ENCODE assay signal across 8 cellular contexts in the genomic region with DNA sequence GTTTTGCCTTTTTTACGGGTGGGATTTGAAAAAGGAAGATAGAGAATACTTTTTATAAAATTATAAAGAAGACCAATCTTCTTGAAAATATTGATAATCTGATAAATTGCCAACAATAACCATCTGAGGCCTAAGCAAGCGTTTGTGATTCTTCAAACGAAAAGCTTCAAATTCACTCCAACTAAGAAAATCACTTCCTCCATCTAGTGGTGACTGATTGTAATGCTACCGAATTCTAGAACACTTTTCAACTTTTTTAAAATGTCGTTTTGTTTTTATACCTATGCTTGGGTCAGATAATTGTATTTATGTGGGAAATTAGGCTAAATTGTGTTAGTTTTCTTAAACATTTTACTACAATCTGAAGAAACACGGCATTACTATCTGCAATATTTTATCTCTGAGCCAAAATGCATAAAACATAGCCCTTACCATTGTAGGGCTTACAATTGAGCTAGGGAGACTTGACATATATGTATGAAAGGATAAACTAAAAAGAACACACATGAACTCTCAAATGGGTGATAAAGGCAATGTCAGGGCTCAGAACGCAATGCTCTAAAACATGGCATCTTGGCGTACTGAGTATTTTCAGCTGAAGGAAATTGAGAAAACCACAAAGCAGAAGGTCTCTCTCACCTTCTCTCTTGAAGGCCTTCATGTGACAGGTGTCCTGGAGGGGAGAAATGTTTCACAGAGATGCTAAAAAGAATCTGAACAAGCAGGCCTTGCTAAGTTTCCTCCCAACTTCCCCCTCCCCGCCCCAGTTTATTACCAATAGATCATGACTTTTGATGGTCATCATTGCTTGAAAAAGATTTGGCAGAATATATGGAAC. TPM values are rescaled to one million over a fixed set of nuclear protein-coding genes. Genes with fewer than 3 reads are reported as not detected.
DNase-seq lines count a peak whose midpoint lies in the region; ATAC-seq and TF ChIP-seq lines count a peak whose summit lies in the region.

No MANE protein-coding gene starts in this region.

- DNase-seq in DMS53 treated with DMSO at 0.1 percent for 48 hours (lab: John Stamatoyannopoulos, UW; ENCODE audit: unreplicated experiment) (peak; percentile 47), LNCaP clone FGC (ENCODE audit: low read depth) (peak; percentile 25), RWPE2 (ENCODE audit: low spot score) (no peak), esophagus muscularis mucosa (ENCODE audit: extremely low spot score) (no peak), progenitor cell of endocrine pancreas (ENCODE audit: low spot score, unreplicated experiment) (no peak), aorta (no peak)
- DNase-seq in activated CD4-positive, alpha-beta memory T cell treated with anti-CD3 and anti-CD28 coated beads, Interleukin-2, amount 10 ng/mL, durations not matched to agents 7 days and 5 days = no peak

- POLR2A ChIA-PET in activated CD4-positive, alpha-beta memory T cell treated with anti-CD3 and anti-CD28 coated beads, Interleukin-2, amount 10 ng/mL, durations not matched to agents 7 days and 5 days (lab: Charles Lee) = no interaction called here

- H3K4me3 Mint-ChIP-seq in progenitor cell of endocrine pancreas (ENCODE audit: low read depth) = no peak overlapping the region
- no peak overlapping the region for H3K4me3 Mint-ChIP-seq in activated CD4-positive, alpha-beta memory T cell treated with anti-CD3 and anti-CD28 coated beads, Interleukin-2, amount 10 ng/mL, durations not matched to agents 7 days and 5 days

- no peaks in the 10 kb centered on the region for H3K27me3 Mint-ChIP-seq in progenitor cell of endocrine pancreas
- no peaks in the 10 kb centered on the region for H3K27me3 Mint-ChIP-seq in activated CD4-positive, alpha-beta memory T cell treated with anti-CD3 and anti-CD28 coated beads, Interleukin-2, amount 10 ng/mL, durations not matched to agents 7 days and 5 days

- no peaks in the 10 kb centered on the region for H3K9me3 Mint-ChIP-seq in progenitor cell of endocrine pancreas (ENCODE audit: low read depth)
- H3K9me3 Mint-ChIP-seq in activated CD4-positive, alpha-beta memory T cell treated with anti-CD3 and anti-CD28 coated beads, Interleukin-2, amount 10 ng/mL, durations not matched to agents 7 days and 5 days = no peaks in the 10 kb centered on the region

- no peaks in the 10 kb centered on the region for H3K9me3 ChIP-seq in RWPE2 (ENCODE audit: severe bottlenecking)
- no peaks in the 10 kb centered on the region for H3K9me3 ChIP-seq in esophagus muscularis mucosa
- H3K9me3 ChIP-seq in aorta (ENCODE audit: control insufficient read depth, low read length) = no peaks in the 10 kb centered on the region

- CTCF ChIA-PET in activated CD4-positive, alpha-beta memory T cell treated with anti-CD3 and anti-CD28 coated beads, Interleukin-2, amount 10 ng/mL, durations not matched to agents 7 days and 5 days (lab: Charles Lee) = interaction anchor here (0.8 to 3.9 kb wide), 7 partner anchors 9 to 251 kb away, joined by 3 to 25 read pairs (median 4); no protein-coding TSS in a partner anchor

- no peaks in the 10 kb centered on the region for H3K27me3 ChIP-seq in RWPE2 (ENCODE audit: insufficient read depth, poor library complexity, severe bottlenecking)
- no peaks in the 10 kb centered on the region for H3K27me3 ChIP-seq in esophagus muscularis mucosa
- H3K27me3 ChIP-seq in aorta (ENCODE audit: control insufficient read depth in 1 of 2, insufficient read depth in 2 of 2, low read length in 1 of 2) = no peaks in the 10 kb centered on the region

- no peaks in the 10 kb centered on the region for H3K4me1 Mint-ChIP-seq in progenitor cell of endocrine pancreas (ENCODE audit: low read depth)
- H3K4me1 Mint-ChIP-seq in activated CD4-positive, alpha-beta memory T cell treated with anti-CD3 and anti-CD28 coated beads, Interleukin-2, amount 10 ng/mL, durations not matched to agents 7 days and 5 days = peaks cover 6% of the 10 kb centered on the region

- ATAC-seq in GM19438 (IDR thresholded peaks at IDR 0.05; ENCODE audit: low read depth, unreplicated experiment) (peak; percentile 58), RWPE2 (ENCODE audit: low read depth) (0 out of 3 replicates have a peak, but pooled peaks have one; percentile 29), aorta (ENCODE audit: low FRiP score) (no peak)

- H3K36me3 Mint-ChIP-seq in progenitor cell of endocrine pancreas (ENCODE audit: insufficient read depth) = no peaks in the 10 kb centered on the region
- H3K36me3 Mint-ChIP-seq in activated CD4-positive, alpha-beta memory T cell treated with anti-CD3 and anti-CD28 coated beads, Interleukin-2, amount 10 ng/mL, durations not matched to agents 7 days and 5 days (ENCODE audit: low read depth) = no peaks in the 10 kb centered on the region

- H3K4me3 ChIP-seq in LNCaP clone FGC (ENCODE audit: low read depth, low read length) = no peak overlapping the region
- H3K4me3 ChIP-seq in RWPE2 (ENCODE audit: severe bottlenecking) = no peak overlapping the region
- no peak overlapping the region for H3K4me3 ChIP-seq in esophagus muscularis mucosa
- H3K4me3 ChIP-seq in aorta (ENCODE audit: low read length in 2 of 2) = no peak overlapping the region

- no peak overlapping the region for H3K27ac ChIP-seq in RWPE2 (ENCODE audit: poor library complexity, severe bottlenecking)
- no peak overlapping the region for H3K27ac ChIP-seq in esophagus muscularis mucosa (replicated peaks in 1 of 4)
- no peak overlapping the region for H3K27ac ChIP-seq in aorta (ENCODE audit: low read depth in 1 of 2, low read length in 2 of 2)

- H3K36me3 ChIP-seq in RWPE2 (ENCODE audit: low read depth) (no peaks in the 10 kb centered on the region), esophagus muscularis mucosa (no peaks in the 10 kb centered on the region), aorta (ENCODE audit: control insufficient read depth in 1 of 2, insufficient read depth in 2 of 2, low read length in 1 of 2) (no peaks in the 10 kb centered on the region)

- 30% methylated on average over 9 of the region's 9 CpGs for WGBS in esophagus muscularis mucosa
- 31 to 34% methylated on average over 9 of the region's 9 CpGs for WGBS in aorta, 2 donors

- TF ChIP-seq CTCF in LNCaP clone FGC (IDR thresholded peaks at IDR 0.05; ENCODE audit: control insufficient read depth, extremely low read depth, insufficient read depth) (peak; percentile 63), RWPE2 (IDR thresholded peaks at IDR 0.05; ENCODE audit: poor library complexity, severe bottlenecking) (peak; percentile 94), esophagus muscularis mucosa (IDR thresholded peaks at IDR 0.05) (peak; percentile 60 to 84 (median 77)), progenitor cell of endocrine pancreas (IDR thresholded peaks at IDR 0.05; ENCODE audit: unreplicated experiment) (peak; percentile 75)

- intact Hi-C loops in esophagus muscularis mucosa (cut with DNase I) (loop anchor here (5.0 kb wide), 1 partner anchor 145 kb away; no protein-coding TSS in a partner anchor), aorta (cut with DNase I) (loop anchor here in 1 of 2 donors (5.0 kb wide), 1 partner anchor 145 kb away; no protein-coding TSS in a partner anchor)

- H3K4me1 ChIP-seq in RWPE2 (ENCODE audit: insufficient read depth, poor library complexity, severe bottlenecking) (peaks cover 10% of the 10 kb centered on the region), esophagus muscularis mucosa (no peaks in the 10 kb centered on the region), aorta (ENCODE audit: control insufficient read depth in 1 of 2, insufficient read depth in 2 of 2, low read length in 2 of 2) (no peaks in the 10 kb centered on the region)

- no peak for TF ChIP-seq EP300 in esophagus muscularis mucosa (IDR thresholded peaks at IDR 0.05)

- no peak for TF ChIP-seq POLR2A in esophagus muscularis mucosa (IDR thresholded peaks at IDR 0.05; ENCODE audit: low read depth)

- H3K27ac Mint-ChIP-seq in progenitor cell of endocrine pancreas = no peak overlapping the region
- no peak overlapping the region for H3K27ac Mint-ChIP-seq in activated CD4-positive, alpha-beta memory T cell treated with anti-CD3 and anti-CD28 coated beads, Interleukin-2, amount 10 ng/mL, durations not matched to agents 7 days and 5 days

RNA-seq across cellular contexts. Expression of a gene that starts 36.8 kb away (rescaled TPM):
- total RNA-seq in esophagus muscularis mucosa = 1 to 10 TPM; 6.7 to 10.0 (median 8.9) TPM
- 30.6 and 31.4 TPM in 2 replicates for total RNA-seq in progenitor cell of endocrine pancreas
- 10 to 100 TPM; 37.8 to 37.9 TPM for total RNA-seq in activated CD4-positive, alpha-beta memory T cell treated with anti-CD3 and anti-CD28 coated beads, Interleukin-2, amount 10 ng/mL, durations not matched to agents 7 days and 5 days
- total RNA-seq in aorta = 10 to 100 TPM; 15.9 to 18.3 TPM
- 1 to 10 TPM; 4.0 to 7.4 TPM for polyA plus RNA-seq in aorta

Comparison
In these comparisons a context has a peak if more than half of its experiments do, and no peak if none do; other contexts are left out.
1. DNase-seq: peak in DMS53 treated with DMSO at 0.1 percent for 48 hours (single experiment) and LNCaP clone FGC (single experiment); none in RWPE2 (single experiment), esophagus muscularis mucosa (single experiment), progenitor cell of endocrine pancreas (single experiment), activated CD4-positive, alpha-beta memory T cell treated with anti-CD3 and anti-CD28 coated beads, Interleukin-2, amount 10 ng/mL, durations not matched to agents 7 days and 5 days (single experiment) and aorta (0 of 2).
2. Peak in every context shown above with its lines, with median percentiles within 50 percentile points of each other: CTCF ChIP-seq.